In the genomic region with DNA sequence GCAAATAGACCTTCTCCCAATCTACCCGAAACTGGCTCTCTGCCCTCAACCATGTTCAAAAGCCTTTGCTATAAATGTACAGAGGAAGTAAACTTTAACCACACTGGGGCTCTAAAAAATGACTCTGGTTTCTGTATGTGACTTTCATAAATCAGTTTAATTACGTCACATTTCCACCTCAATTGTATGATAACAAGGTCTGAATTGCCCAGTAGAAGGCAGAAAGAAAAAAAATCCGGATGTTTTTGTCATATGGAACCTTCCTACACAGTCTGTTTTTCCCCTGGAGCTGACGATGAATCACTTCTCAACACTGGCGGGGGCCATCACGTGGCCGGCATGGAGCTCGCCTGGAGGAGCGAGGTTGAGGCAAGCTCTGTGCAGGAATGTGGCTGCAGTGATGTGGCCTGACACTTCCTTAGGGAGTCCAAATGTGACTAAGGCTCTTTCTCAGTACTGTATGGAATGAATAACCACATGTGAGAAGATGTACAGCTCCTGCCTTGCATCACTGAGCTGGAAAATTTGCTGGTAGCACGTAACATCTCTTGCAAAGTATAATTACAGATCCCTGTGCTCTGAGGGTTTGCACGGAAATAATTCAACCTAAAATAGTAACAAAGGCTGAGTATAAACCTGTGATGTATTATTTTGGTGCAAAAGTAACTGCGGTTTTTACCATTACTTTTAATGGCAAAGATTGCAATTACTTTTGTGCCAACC, we compare ENCODE assay signal across 8 cellular contexts. TPM values are rescaled to one million over a fixed set of nuclear protein-coding genes. Genes with fewer than 3 reads are reported as not detected.
DNase-seq lines count a peak whose midpoint lies in the region; ATAC-seq and TF ChIP-seq lines count a peak whose summit lies in the region.

No MANE protein-coding gene starts in this region.

- peak overlapping the region; percentile 97 for H3K9ac ChIP-seq in smooth muscle cell (ENCODE audit: low read depth)

- H3K36me3 ChIP-seq in BE2C, result no peaks in the 10 kb centered on the region
- no peaks in the 10 kb centered on the region for H3K36me3 ChIP-seq in smooth muscle cell (ENCODE audit: low read depth)

- peak overlapping the region; percentile 99 for H3K27ac ChIP-seq in smooth muscle cell (ENCODE audit: low read depth)

- no peaks in the 10 kb centered on the region for H3K27me3 ChIP-seq in BE2C
- H3K27me3 ChIP-seq in smooth muscle cell (ENCODE audit: low read depth), result no peaks in the 10 kb centered on the region

- no peaks in the 10 kb centered on the region for H3K4me1 ChIP-seq in BE2C
- peaks cover 5% of the 10 kb centered on the region for H3K4me1 ChIP-seq in smooth muscle cell (ENCODE audit: low read depth)

- TF ChIP-seq CTCF in BE2C (IDR thresholded peaks at IDR 0.05; ENCODE audit: low read depth, low read length) (no peak), smooth muscle cell (IDR thresholded peaks at IDR 0.05; ENCODE audit: borderline replicate concordance, insufficient read depth, poor library complexity, severe bottlenecking) (no peak)

- DNase-seq in BE2C (peak; percentile 29), HS-5 (ENCODE audit: low read depth) (peak; percentile 98), T1000 (lab: John Stamatoyannopoulos, UW) (peak; percentile 90), astrocyte of the hippocampus (ENCODE audit: low read depth, low spot score) (peak; percentile 97), iPS-NIHi7 (ENCODE audit: extremely low spot score) (peak; percentile 52), smooth muscle cell (lab: John Stamatoyannopoulos, UW; ENCODE audit: unreplicated experiment) (peak; percentile 64), NCI-H1417 treated with DMSO at 0.1 percent for 48 hours (lab: John Stamatoyannopoulos, UW) (no peak)

- no peaks in the 10 kb centered on the region for H3K79me2 ChIP-seq in smooth muscle cell (ENCODE audit: low read depth)

- ATAC-seq in GM21360 (IDR thresholded peaks at IDR 0.05; ENCODE audit: unreplicated experiment), result peak; percentile 46

- WGBS in smooth muscle cell (ENCODE audit: low lambda C conversion rate), result 11% methylated on average over 12 of the region's 12 CpGs

- peaks cover 20% of the 10 kb centered on the region for H3F3A ChIP-seq in smooth muscle cell (ENCODE audit: low read depth)

- no peak overlapping the region for H2AFZ ChIP-seq in smooth muscle cell (ENCODE audit: low read depth)

- H3K4me3 ChIP-seq in BE2C (ENCODE audit: low read depth, low read length) (no peak overlapping the region), smooth muscle cell (peak overlapping the region; percentile 14)

- peak overlapping the region; percentile 81 for H3K4me2 ChIP-seq in smooth muscle cell

- H4K20me1 ChIP-seq in smooth muscle cell (ENCODE audit: low read depth), result no peaks in the 10 kb centered on the region

- H3K9me3 ChIP-seq in BE2C, result no peaks in the 10 kb centered on the region
- no peaks in the 10 kb centered on the region for H3K9me3 ChIP-seq in smooth muscle cell (replicated peaks; ENCODE audit: low read depth)

RNA-seq across cellular contexts. Expression of a gene that starts 58.5 kb away (rescaled TPM):
- polyA plus RNA-seq in BE2C (2012; ENCODE audit: insufficient read depth, insufficient read length, low read depth), result 16.1 TPM
- 29.0 and 34.8 TPM in 2 replicates for total RNA-seq in smooth muscle cell
- polyA plus RNA-seq in smooth muscle cell, result 27.6 and 28.9 TPM in 2 replicates
